6 cellular contexts compared by ENCODE assay signal in the genomic region with DNA sequence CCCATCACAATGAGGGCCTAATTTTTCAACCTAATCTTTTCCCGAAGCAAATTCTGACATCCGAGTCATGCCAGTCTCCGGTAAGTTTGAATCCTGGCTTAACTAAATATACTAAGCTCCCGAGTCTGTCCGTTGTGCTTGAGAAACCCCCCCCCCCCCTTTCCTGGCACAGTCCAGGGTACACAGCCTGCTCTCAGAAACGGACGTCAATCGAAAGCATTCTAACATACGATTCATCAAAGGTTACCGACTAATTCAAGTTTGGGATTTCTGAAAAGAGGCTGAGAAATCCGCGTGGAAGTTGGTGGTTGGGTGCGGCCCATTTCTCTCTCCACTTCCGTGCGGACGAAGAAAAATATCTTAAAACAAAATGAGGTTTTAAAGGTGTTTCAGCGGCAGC. TPM values are rescaled to one million over a fixed set of nuclear protein-coding genes. Genes with fewer than 3 reads are reported as not detected.
DNase-seq lines count a peak whose midpoint lies in the region; TF ChIP-seq lines count a peak whose summit lies in the region.

No MANE protein-coding gene starts in this region.

- H3K4me3 ChIP-seq in HAP-1 = peak overlapping the region; percentile 72
- peak overlapping the region; percentile 95 for H3K4me3 ChIP-seq in neural cell (ENCODE audit: low read length)

- no peaks in the 10 kb centered on the region for H3F3A ChIP-seq in neural cell (ENCODE audit: insufficient read depth, low read length, poor library complexity, severe bottlenecking)

- no peak for TF ChIP-seq RAD21 in neural cell (conservative IDR thresholded peaks at IDR 0.05)

- no peaks in the 10 kb centered on the region; the same call in 1 of the 2 replicates for H3K9me3 ChIP-seq in HAP-1
- H3K9me3 ChIP-seq in neural cell (ENCODE audit: low read length) = no peaks in the 10 kb centered on the region

- H3K4me3 Mint-ChIP-seq in brain = peak overlapping the region; percentile 89 to 96 (median 92)

- H3K27me3 ChIP-seq in HAP-1 (ENCODE audit: low read depth) (no peaks in the 10 kb centered on the region), neural cell (ENCODE audit: insufficient read depth, low read depth, low read length) (no peaks in the 10 kb centered on the region)

- H2AFZ ChIP-seq in neural cell (ENCODE audit: low read depth, low read length) = peak overlapping the region; percentile 83

- H3K27ac ChIP-seq in neural cell (ENCODE audit: low read length) = no peak overlapping the region

- H3K9ac ChIP-seq in neural cell (ENCODE audit: low read length) = peak overlapping the region; percentile 68

- peak overlapping the region; percentile 64 to 96 (median 93) for H3K27ac Mint-ChIP-seq in brain

- peaks cover 45% of the 10 kb centered on the region for H3K79me2 ChIP-seq in neural cell (replicated peaks; ENCODE audit: insufficient read depth, low read length)

- H3K36me3 Mint-ChIP-seq in brain = peaks cover 22% of the 10 kb centered on the region

- DNase-seq in HAP-1 (ENCODE audit: low spot score in 2 of 2) = no peak
- DNase-seq in NCI-H1436 (lab: John Stamatoyannopoulos, UW) = no peak
- DNase-seq in mucosa of gallbladder (ENCODE audit: low spot score) = no peak
- DNase-seq in NCI-H524 (lab: John Stamatoyannopoulos, UW) = no peak

- TF ChIP-seq EP300 in neural cell (conservative IDR thresholded peaks at IDR 0.05; ENCODE audit: poor library complexity, severe bottlenecking) = no peak

- no peaks in the 10 kb centered on the region for H3K9me2 ChIP-seq in neural cell (ENCODE audit: insufficient read depth, low read length)

- in situ Hi-C loops in HAP-1 (cut with MboI; ENCODE audit: low sequenced_read_pairs) = no loop called here

- no peaks in the 10 kb centered on the region for H3K9me3 Mint-ChIP-seq in brain

- H3K36me3 ChIP-seq in HAP-1 (replicated peaks) (peaks cover 11% of the 10 kb centered on the region; the same call in 1 of the 2 replicates), neural cell (ENCODE audit: insufficient read depth, low read length) (no peaks in the 10 kb centered on the region)

- H4K20me1 ChIP-seq in neural cell (ENCODE audit: insufficient read depth) = no peaks in the 10 kb centered on the region

- H3K4me2 ChIP-seq in neural cell (ENCODE audit: low read length) = peak overlapping the region; percentile 81

- H3K4me1 ChIP-seq in HAP-1 = peaks cover 8% of the 10 kb centered on the region

- peaks cover 30% of the 10 kb centered on the region for H3K4me1 Mint-ChIP-seq in brain

- no peak for TF ChIP-seq CTCF in brain (conservative IDR thresholded peaks at IDR 0.05)
- no peak for TF ChIP-seq CTCF in neural cell (IDR thresholded peaks at IDR 0.05; ENCODE audit: poor library complexity, severe bottlenecking)

- H3K27me3 Mint-ChIP-seq in brain = peaks cover 17% of the 10 kb centered on the region

TF ChIP-seq in neural cell, 6 proteins besides CTCF, POLR2A, EP300 and RAD21:
- no peak for TF ChIP-seq POLR2AphosphoS5 (IDR thresholded peaks at IDR 0.05)
- TF ChIP-seq SMC3 (conservative IDR thresholded peaks at IDR 0.05; ENCODE audit: poor library complexity) = no peak
- no peak for TF ChIP-seq EZH2 (IDR thresholded peaks at IDR 0.05; ENCODE audit: borderline replicate concordance, insufficient read depth, low read length, poor library complexity, severe bottlenecking)
- no peak for TF ChIP-seq MXI1 (conservative IDR thresholded peaks at IDR 0.05; ENCODE audit: poor library complexity, severe bottlenecking)
- TF ChIP-seq, protein P1, sequence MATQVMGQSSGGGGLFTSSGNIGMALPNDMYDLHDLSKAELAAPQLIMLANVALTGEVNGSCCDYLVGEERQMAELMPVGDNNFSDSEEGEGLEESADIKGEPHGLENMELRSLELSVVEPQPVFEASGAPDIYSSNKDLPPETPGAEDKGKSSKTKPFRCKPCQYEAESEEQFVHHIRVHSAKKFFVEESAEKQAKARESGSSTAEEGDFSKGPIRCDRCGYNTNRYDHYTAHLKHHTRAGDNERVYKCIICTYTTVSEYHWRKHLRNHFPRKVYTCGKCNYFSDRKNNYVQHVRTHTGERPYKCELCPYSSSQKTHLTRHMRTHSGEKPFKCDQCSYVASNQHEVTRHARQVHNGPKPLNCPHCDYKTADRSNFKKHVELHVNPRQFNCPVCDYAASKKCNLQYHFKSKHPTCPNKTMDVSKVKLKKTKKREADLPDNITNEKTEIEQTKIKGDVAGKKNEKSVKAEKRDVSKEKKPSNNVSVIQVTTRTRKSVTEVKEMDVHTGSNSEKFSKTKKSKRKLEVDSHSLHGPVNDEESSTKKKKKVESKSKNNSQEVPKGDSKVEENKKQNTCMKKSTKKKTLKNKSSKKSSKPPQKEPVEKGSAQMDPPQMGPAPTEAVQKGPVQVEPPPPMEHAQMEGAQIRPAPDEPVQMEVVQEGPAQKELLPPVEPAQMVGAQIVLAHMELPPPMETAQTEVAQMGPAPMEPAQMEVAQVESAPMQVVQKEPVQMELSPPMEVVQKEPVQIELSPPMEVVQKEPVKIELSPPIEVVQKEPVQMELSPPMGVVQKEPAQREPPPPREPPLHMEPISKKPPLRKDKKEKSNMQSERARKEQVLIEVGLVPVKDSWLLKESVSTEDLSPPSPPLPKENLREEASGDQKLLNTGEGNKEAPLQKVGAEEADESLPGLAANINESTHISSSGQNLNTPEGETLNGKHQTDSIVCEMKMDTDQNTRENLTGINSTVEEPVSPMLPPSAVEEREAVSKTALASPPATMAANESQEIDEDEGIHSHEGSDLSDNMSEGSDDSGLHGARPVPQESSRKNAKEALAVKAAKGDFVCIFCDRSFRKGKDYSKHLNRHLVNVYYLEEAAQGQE (IDR thresholded peaks at IDR 0.05; ENCODE audit: borderline replicate concordance) = no peak
- no peak for TF ChIP-seq TAF1 (IDR thresholded peaks at IDR 0.05; ENCODE audit: low read depth)

RNA-seq across cellular contexts. Expression of gene SDAD1, which starts 0.6 kb away (rescaled TPM):
- polyA plus RNA-seq in brain (ENCODE audit: insufficient read depth, low read depth, low replicate concordance) (12.7 TPM), neural cell (19.1 and 22.6 TPM in 2 replicates)
- 43.3 and 49.5 TPM in 2 replicates for polyA minus RNA-seq in neural cell
- total RNA-seq in mucosa of gallbladder = 25.6 TPM

RNA-seq across cellular contexts. Expression of gene CXCL9, which starts 17.2 kb away (rescaled TPM):
- polyA plus RNA-seq in brain (ENCODE audit: insufficient read depth, low read depth, low replicate concordance) (not detected), neural cell (not detected in 2 replicates)
- not detected in 2 replicates for polyA minus RNA-seq in neural cell
- 0.35 TPM for total RNA-seq in mucosa of gallbladder

RNA-seq across cellular contexts. Expression of gene CXCL10, which starts 33.2 kb away (rescaled TPM):
- not detected for polyA plus RNA-seq in brain (ENCODE audit: insufficient read depth, low read depth, low replicate concordance)
- polyA plus RNA-seq in neural cell = not detected in 2 replicates
- polyA minus RNA-seq in neural cell = not detected in 2 replicates
- 0.81 TPM for total RNA-seq in mucosa of gallbladder

RNA-seq across cellular contexts. Expression of gene CXCL11, which starts 45.7 kb away (rescaled TPM):
- polyA plus RNA-seq in brain (ENCODE audit: insufficient read depth, low read depth, low replicate concordance) = not detected
- polyA plus RNA-seq in neural cell = 0.18 and 0.33 TPM in 2 replicates
- not detected in 2 replicates for polyA minus RNA-seq in neural cell
- total RNA-seq in mucosa of gallbladder = not detected

RNA-seq across cellular contexts. Expression of gene NAAA, which starts 49.3 kb away (rescaled TPM):
- 6.3 TPM for polyA plus RNA-seq in brain (ENCODE audit: insufficient read depth, low read depth, low replicate concordance)
- 7.3 and 11.9 TPM in 2 replicates for polyA plus RNA-seq in neural cell
- polyA minus RNA-seq in neural cell = 2.4 and 8.2 TPM in 2 replicates
- total RNA-seq in mucosa of gallbladder = 28.0 TPM
